Comparison of ENCODE assay signal across 12 cellular contexts in the genomic region with DNA sequence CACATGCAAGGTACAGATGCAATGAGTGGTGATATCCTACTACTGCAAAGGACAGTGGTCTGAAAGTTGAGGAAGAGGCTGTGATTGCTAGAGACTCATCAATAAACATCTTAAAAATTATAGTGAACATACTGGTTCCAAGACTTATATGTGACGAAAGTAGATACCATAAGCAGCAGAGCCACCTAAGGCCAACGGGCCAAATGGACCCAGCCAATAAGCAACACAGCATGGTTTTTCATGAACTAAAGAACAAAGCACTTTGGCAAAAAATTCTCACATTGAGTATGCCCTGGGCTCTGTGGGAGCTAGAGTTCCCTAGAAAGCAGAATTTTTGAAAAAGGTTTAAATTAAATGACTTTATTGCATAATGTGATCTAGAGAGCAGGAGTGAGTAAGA.
DNase-seq lines count a peak whose midpoint lies in the region; TF ChIP-seq lines count a peak whose summit lies in the region.
"Had no signal": no experiment of that assay in that cellular context is flagged by ENCODE, and none has a peak within 500 bp of the region (broad histone marks: within the 10 kb centered on the region; RNA-seq: fewer than 3 reads in every experiment).

No MANE protein-coding gene starts in this region.

- no peaks in the 10 kb centered on the region for H3K9me2 ChIP-seq in neural cell (ENCODE audit: insufficient read depth, low read length)

- H3K23ac ChIP-seq in neuronal stem cell (ENCODE audit: low read depth, low read length, poor library complexity) = no peak overlapping the region

- no peak for TF ChIP-seq EP300 in neural cell (conservative IDR thresholded peaks at IDR 0.05; ENCODE audit: poor library complexity, severe bottlenecking)

- H3K18ac ChIP-seq in neuronal stem cell (ENCODE audit: low read length) = no peak overlapping the region

- no peak overlapping the region for H2BK12ac ChIP-seq in neuronal stem cell (ENCODE audit: low read length)

- TF ChIP-seq CTCF in NB4 (IDR thresholded peaks at IDR 0.05; ENCODE audit: low read depth, low read length) (no peak), brain microvascular endothelial cell (IDR thresholded peaks at IDR 0.05; ENCODE audit: low read depth, low read length, missing control alignments) (peak; percentile 16), neural cell (IDR thresholded peaks at IDR 0.05; ENCODE audit: poor library complexity, severe bottlenecking) (peak; percentile 22)

- H4K20me1 ChIP-seq in neural cell (ENCODE audit: insufficient read depth) = no peaks in the 10 kb centered on the region

- H2BK15ac ChIP-seq in neuronal stem cell (ENCODE audit: low read length) = no peak overlapping the region

- H4K8ac ChIP-seq in neuronal stem cell (ENCODE audit: low read depth, low read length) = no peak overlapping the region

- H3K27me3 ChIP-seq in brain microvascular endothelial cell (replicated peaks) (no peaks in the 10 kb centered on the region), neural cell (ENCODE audit: insufficient read depth, low read depth, low read length) (no peaks in the 10 kb centered on the region), neuronal stem cell (ENCODE audit: control insufficient read depth in 3 of 3, insufficient read depth in 3 of 3, low read depth in 1 of 3, low read length in 3 of 3) (no peaks in the 10 kb centered on the region)

- no peak overlapping the region for H4K91ac ChIP-seq in neuronal stem cell (ENCODE audit: low read depth, low read length, poor library complexity)

- no peaks in the 10 kb centered on the region for H3F3A ChIP-seq in neural cell (ENCODE audit: insufficient read depth, low read length, poor library complexity, severe bottlenecking)

- in situ Hi-C loops in brain microvascular endothelial cell (cut with HindIII; ENCODE audit: low pct_ligation_motif_present, low sequenced_read_pairs) = no loop called here

- no CpG with 5 or more reads among the region's 2 CpGs for whole genome bisulfite sequencing in neuronal stem cell (ENCODE audit: extremely low coverage in 2 of 2, insufficient read length in 2 of 2, insufficient replicate concordance in 1 of 2), 2 donors

- H2AK5ac ChIP-seq in neuronal stem cell (ENCODE audit: low read depth, low read length) = no peak overlapping the region

- H3K14ac ChIP-seq in neuronal stem cell (ENCODE audit: low read length) = no peak overlapping the region

- H3K27ac ChIP-seq in brain microvascular endothelial cell (no peak overlapping the region), neural cell (ENCODE audit: low read length) (no peak overlapping the region), neuronal stem cell (replicated peaks; ENCODE audit: low read length) (no peak overlapping the region)
- H3K27ac ChIP-seq: psoas muscle had no signal

- TF ChIP-seq RAD21 in neural cell (conservative IDR thresholded peaks at IDR 0.05) = peak; percentile 22

- H3K9ac ChIP-seq in neural cell (ENCODE audit: low read length) (no peak overlapping the region), neuronal stem cell (ENCODE audit: low read depth, low read length, poor library complexity) (no peak overlapping the region)

- H3K4ac ChIP-seq in neuronal stem cell (ENCODE audit: low read length) = no peak overlapping the region

- no peaks in the 10 kb centered on the region for H3K36me3 ChIP-seq in brain microvascular endothelial cell (replicated peaks)
- no peaks in the 10 kb centered on the region for H3K36me3 ChIP-seq in neural cell (ENCODE audit: insufficient read depth, low read length)
- no peaks in the 10 kb centered on the region for H3K36me3 ChIP-seq in neuronal stem cell (replicated peaks in 1 of 2; ENCODE audit: control insufficient read depth in 2 of 2, insufficient read depth in 2 of 2, low read length in 2 of 2)

- DNase-seq in NCI-H2196 (lab: John Stamatoyannopoulos, UW; ENCODE audit: unreplicated experiment) = peak; percentile 14
- DNase-seq in NCI-H2196 treated with DMSO at 0.1 percent for 48 hours (lab: John Stamatoyannopoulos, UW; ENCODE audit: unreplicated experiment) = no peak
- peak; percentile 1 for DNase-seq in NB4 (ENCODE audit: low read depth)
- DNase-seq in brain microvascular endothelial cell = no peak
- DNase-seq in NCI-H2171 treated with DMSO at 0.1 percent for 48 hours (lab: John Stamatoyannopoulos, UW) = no peak
- DNase-seq in neuronal stem cell (ENCODE audit: low spot score) = no peak
- no peak for DNase-seq in NOMO-1 treated with dmso at 0.1 percent for 144 hours (lab: John Stamatoyannopoulos, UW; ENCODE audit: unreplicated experiment)
- DNase-seq: effector CD8-positive, alpha-beta T cell; NCI-H1694 treated with DMSO at 0.1 percent for 48 hours; psoas muscle had no signal

- no peaks in the 10 kb centered on the region for H3K79me2 ChIP-seq in neural cell (replicated peaks; ENCODE audit: insufficient read depth, low read length)

- no peaks in the 10 kb centered on the region for H3K79me1 ChIP-seq in neuronal stem cell (ENCODE audit: low read depth, low read length)

- H2BK5ac ChIP-seq in neuronal stem cell (ENCODE audit: low read length) = no peak overlapping the region

- no peaks in the 10 kb centered on the region for H3K9me3 ChIP-seq in neural cell (ENCODE audit: low read length)
- H3K9me3 ChIP-seq in neuronal stem cell (replicated peaks in 1 of 2; ENCODE audit: control insufficient read depth in 2 of 2, insufficient read depth in 1 of 2, low read depth in 1 of 2, low read length in 2 of 2) = no peaks in the 10 kb centered on the region
- H3K9me3 ChIP-seq: Caco-2, psoas muscle had no signal

- no peak overlapping the region for H2AFZ ChIP-seq in neural cell (ENCODE audit: low read depth, low read length)
- H2AFZ ChIP-seq in neuronal stem cell (ENCODE audit: low read length) = no peak overlapping the region

- TF ChIP-seq POLR2A in NB4 (IDR thresholded peaks at IDR 0.05; ENCODE audit: extremely low read depth, insufficient read length) = no peak

- no peak overlapping the region for H2BK120ac ChIP-seq in neuronal stem cell (ENCODE audit: low read depth, low read length)

- H3K4me3 ChIP-seq in NB4 (ENCODE audit: low read depth, low read length) (no peak overlapping the region), brain microvascular endothelial cell (ENCODE audit: low read depth, low read length) (no peak overlapping the region), neural cell (ENCODE audit: low read length) (no peak overlapping the region), neuronal stem cell (ENCODE audit: low read length in 2 of 2) (no peak overlapping the region)
- H3K4me3 ChIP-seq: psoas muscle had no signal

- H3K4me1 ChIP-seq in neuronal stem cell (ENCODE audit: control insufficient read depth in 2 of 2, insufficient read depth in 1 of 2, low read depth in 1 of 2, low read length in 2 of 2) = no peaks in the 10 kb centered on the region
- H3K4me1 ChIP-seq: Caco-2, psoas muscle had no signal

- H3K4me2 ChIP-seq in neural cell (ENCODE audit: low read length) (no peak overlapping the region), neuronal stem cell (ENCODE audit: insufficient read depth, low read length, poor library complexity, severe bottlenecking) (no peak overlapping the region)

TF ChIP-seq in neural cell, 6 proteins besides CTCF, POLR2A, EP300 and RAD21:
- TF ChIP-seq POLR2AphosphoS5 (IDR thresholded peaks at IDR 0.05) (no peak), TAF1 (IDR thresholded peaks at IDR 0.05; ENCODE audit: low read depth) (no peak), SMC3 (conservative IDR thresholded peaks at IDR 0.05; ENCODE audit: poor library complexity) (no peak), EZH2 (IDR thresholded peaks at IDR 0.05; ENCODE audit: borderline replicate concordance, insufficient read depth, low read length, poor library complexity, severe bottlenecking) (no peak), MXI1 (conservative IDR thresholded peaks at IDR 0.05; ENCODE audit: poor library complexity, severe bottlenecking) (no peak)
- TF ChIP-seq, protein P1, sequence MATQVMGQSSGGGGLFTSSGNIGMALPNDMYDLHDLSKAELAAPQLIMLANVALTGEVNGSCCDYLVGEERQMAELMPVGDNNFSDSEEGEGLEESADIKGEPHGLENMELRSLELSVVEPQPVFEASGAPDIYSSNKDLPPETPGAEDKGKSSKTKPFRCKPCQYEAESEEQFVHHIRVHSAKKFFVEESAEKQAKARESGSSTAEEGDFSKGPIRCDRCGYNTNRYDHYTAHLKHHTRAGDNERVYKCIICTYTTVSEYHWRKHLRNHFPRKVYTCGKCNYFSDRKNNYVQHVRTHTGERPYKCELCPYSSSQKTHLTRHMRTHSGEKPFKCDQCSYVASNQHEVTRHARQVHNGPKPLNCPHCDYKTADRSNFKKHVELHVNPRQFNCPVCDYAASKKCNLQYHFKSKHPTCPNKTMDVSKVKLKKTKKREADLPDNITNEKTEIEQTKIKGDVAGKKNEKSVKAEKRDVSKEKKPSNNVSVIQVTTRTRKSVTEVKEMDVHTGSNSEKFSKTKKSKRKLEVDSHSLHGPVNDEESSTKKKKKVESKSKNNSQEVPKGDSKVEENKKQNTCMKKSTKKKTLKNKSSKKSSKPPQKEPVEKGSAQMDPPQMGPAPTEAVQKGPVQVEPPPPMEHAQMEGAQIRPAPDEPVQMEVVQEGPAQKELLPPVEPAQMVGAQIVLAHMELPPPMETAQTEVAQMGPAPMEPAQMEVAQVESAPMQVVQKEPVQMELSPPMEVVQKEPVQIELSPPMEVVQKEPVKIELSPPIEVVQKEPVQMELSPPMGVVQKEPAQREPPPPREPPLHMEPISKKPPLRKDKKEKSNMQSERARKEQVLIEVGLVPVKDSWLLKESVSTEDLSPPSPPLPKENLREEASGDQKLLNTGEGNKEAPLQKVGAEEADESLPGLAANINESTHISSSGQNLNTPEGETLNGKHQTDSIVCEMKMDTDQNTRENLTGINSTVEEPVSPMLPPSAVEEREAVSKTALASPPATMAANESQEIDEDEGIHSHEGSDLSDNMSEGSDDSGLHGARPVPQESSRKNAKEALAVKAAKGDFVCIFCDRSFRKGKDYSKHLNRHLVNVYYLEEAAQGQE (IDR thresholded peaks at IDR 0.05; ENCODE audit: borderline replicate concordance) = no peak
TF ChIP-seq in neural cell: peak in this region for 0.

Comparison
In these comparisons a context has a peak if more than half of its experiments do, and no peak if none do; other contexts are left out.
1. DNase-seq: peak in NCI-H2196 (single experiment) and NB4 (single experiment); none in NCI-H2196 treated with DMSO at 0.1 percent for 48 hours (single experiment), brain microvascular endothelial cell (single experiment), NCI-H2171 treated with DMSO at 0.1 percent for 48 hours (single experiment), neuronal stem cell (single experiment) and NOMO-1 treated with dmso at 0.1 percent for 144 hours (single experiment).